Comparison of ENCODE assay signal across 14 cellular contexts in genomic region chr7:143042821-143043271, GRCh38. TPM values are rescaled to one million over a fixed set of nuclear protein-coding genes. Genes with fewer than 3 reads are reported as not detected.
DNase-seq lines count a peak whose midpoint lies in the region; ATAC-seq and TF ChIP-seq lines count a peak whose summit lies in the region.
"Had no signal": no experiment of that assay in that cellular context is flagged by ENCODE, and none has a peak within 500 bp of the region (broad histone marks: within the 10 kb centered on the region; RNA-seq: fewer than 3 reads in every experiment).

No MANE protein-coding gene starts in this region.

- peaks cover 2% of the 10 kb centered on the region for H3K9me3 Mint-ChIP-seq in nephron progenitor cell
- no peaks in the 10 kb centered on the region for H3K9me3 Mint-ChIP-seq in activated CD4-positive, alpha-beta memory T cell treated with anti-CD3 and anti-CD28 coated beads, Interleukin-2, amount 10 ng/mL, durations not matched to agents 7 days and 5 days
- H3K9me3 Mint-ChIP-seq in activated T-cell treated with anti-CD3 and anti-CD28 coated beads, Interleukin-2, amount 50 U/mL, for 4 hours, result no peaks in the 10 kb centered on the region
- H3K9me3 Mint-ChIP-seq: activated CD4-positive, alpha-beta T cell treated with anti-CD3 and anti-CD28 coated beads, Interleukin-2, amount 10 ng/mL, durations not matched to agents 24 days and 14 days; activated T-cell treated with anti-CD3 and anti-CD28 coated beads, Interleukin-2, amount 50 U/mL, for 72 hours had no signal

- H3K4me3 Mint-ChIP-seq in nephron progenitor cell, result peak overlapping the region; percentile 18
- no peak overlapping the region for H3K4me3 Mint-ChIP-seq in activated CD4-positive, alpha-beta memory T cell treated with anti-CD3 and anti-CD28 coated beads, Interleukin-2, amount 10 ng/mL, durations not matched to agents 7 days and 5 days
- no peak overlapping the region for H3K4me3 Mint-ChIP-seq in activated T-cell treated with anti-CD3 and anti-CD28 coated beads, Interleukin-2, amount 50 U/mL, for 4 hours
- H3K4me3 Mint-ChIP-seq: activated CD4-positive, alpha-beta T cell treated with anti-CD3 and anti-CD28 coated beads, Interleukin-2, amount 10 ng/mL, durations not matched to agents 24 days and 14 days; activated T-cell treated with anti-CD3 and anti-CD28 coated beads, Interleukin-2, amount 50 U/mL, for 72 hours had no signal

- no peak for ATAC-seq in activated T-cell treated with anti-CD3 and anti-CD28 coated beads, Interleukin-2, amount 50 U/mL, for 4 hours
- ATAC-seq in GM18907 (IDR thresholded peaks at IDR 0.05; ENCODE audit: unreplicated experiment), result no peak
- ATAC-seq: activated T-cell treated with anti-CD3 and anti-CD28 coated beads, Interleukin-2, amount 50 U/mL, for 72 hours; psoas muscle had no signal

- H3K4me2 ChIP-seq in BLaER1, result peak overlapping the region; percentile 11; the same call in 1 of the 2 replicates

- H3K27ac ChIP-seq in BLaER1 (no peak overlapping the region), HEK293 (ENCODE audit: extremely low read depth, low read depth, low read length) (no peak overlapping the region), brain microvascular endothelial cell (peak overlapping the region; percentile 11)
- H3K27ac ChIP-seq: psoas muscle had no signal

- H3K27me3 ChIP-seq in BLaER1, result no peaks in the 10 kb centered on the region
- H3K27me3 ChIP-seq in brain microvascular endothelial cell (replicated peaks), result no peaks in the 10 kb centered on the region

- H3K4me3 ChIP-seq in BLaER1 (no peak overlapping the region), HEK293 (ENCODE audit: low read depth, low read length) (no peak overlapping the region), brain microvascular endothelial cell (ENCODE audit: low read depth, low read length) (no peak overlapping the region)
- H3K4me3 ChIP-seq: psoas muscle had no signal

- H3K4me1 Mint-ChIP-seq in nephron progenitor cell, result peaks cover 55% of the 10 kb centered on the region
- no peaks in the 10 kb centered on the region for H3K4me1 Mint-ChIP-seq in activated CD4-positive, alpha-beta memory T cell treated with anti-CD3 and anti-CD28 coated beads, Interleukin-2, amount 10 ng/mL, durations not matched to agents 7 days and 5 days
- H3K4me1 Mint-ChIP-seq in activated T-cell treated with anti-CD3 and anti-CD28 coated beads, Interleukin-2, amount 50 U/mL, for 4 hours (ENCODE audit: low read depth), result no peaks in the 10 kb centered on the region
- H3K4me1 Mint-ChIP-seq: activated CD4-positive, alpha-beta T cell treated with anti-CD3 and anti-CD28 coated beads, Interleukin-2, amount 10 ng/mL, durations not matched to agents 24 days and 14 days had no signal

- no peaks in the 10 kb centered on the region for H3K36me3 ChIP-seq in BLaER1
- H3K36me3 ChIP-seq in HEK293 (ENCODE audit: control insufficient read depth in 2 of 2, insufficient read depth in 1 of 2, low read length in 2 of 2), result no peaks in the 10 kb centered on the region
- H3K36me3 ChIP-seq in brain microvascular endothelial cell (replicated peaks), result no peaks in the 10 kb centered on the region

- TF ChIP-seq CTCF in HEK293 (tag by site-specific recombination; IDR thresholded peaks at IDR 0.05) (no peak), brain microvascular endothelial cell (IDR thresholded peaks at IDR 0.05; ENCODE audit: low read depth, low read length, missing control alignments) (no peak), nephron progenitor cell (IDR thresholded peaks at IDR 0.05) (no peak)

- H3K4me1 ChIP-seq in BLaER1 (peaks cover 36% of the 10 kb centered on the region), HEK293 (ENCODE audit: control insufficient read depth, insufficient read depth, low read length) (no peaks in the 10 kb centered on the region)
- H3K4me1 ChIP-seq: psoas muscle had no signal

- POLR2A ChIA-PET in HEK293 (lab: Yijun Ruan, JAX), result no interaction called here
- POLR2A ChIA-PET in activated CD4-positive, alpha-beta memory T cell treated with anti-CD3 and anti-CD28 coated beads, Interleukin-2, amount 10 ng/mL, durations not matched to agents 7 days and 5 days (lab: Charles Lee), result interaction anchor here (1.0 kb wide), 1 partner anchor 32 kb away, joined by 3 read pairs; no protein-coding TSS in a partner anchor

- H3K27ac Mint-ChIP-seq in nephron progenitor cell, result peak overlapping the region; percentile 93
- no peak overlapping the region for H3K27ac Mint-ChIP-seq in activated CD4-positive, alpha-beta memory T cell treated with anti-CD3 and anti-CD28 coated beads, Interleukin-2, amount 10 ng/mL, durations not matched to agents 7 days and 5 days
- H3K27ac Mint-ChIP-seq: activated CD4-positive, alpha-beta T cell treated with anti-CD3 and anti-CD28 coated beads, Interleukin-2, amount 10 ng/mL, durations not matched to agents 24 days and 14 days; activated T-cell treated with anti-CD3 and anti-CD28 coated beads, Interleukin-2, amount 50 U/mL, for 72 hours had no signal

- CTCF ChIA-PET in HEK293 (lab: Yijun Ruan, JAX), result interaction anchor here (0.6 kb wide), 1 partner anchor 145 kb away, joined by 3 read pairs; no protein-coding TSS in a partner anchor
- CTCF ChIA-PET in activated CD4-positive, alpha-beta memory T cell treated with anti-CD3 and anti-CD28 coated beads, Interleukin-2, amount 10 ng/mL, durations not matched to agents 7 days and 5 days (lab: Charles Lee), result no interaction called here

- H3K36me3 Mint-ChIP-seq in nephron progenitor cell (ENCODE audit: low read depth), result no peaks in the 10 kb centered on the region
- no peaks in the 10 kb centered on the region for H3K36me3 Mint-ChIP-seq in activated CD4-positive, alpha-beta memory T cell treated with anti-CD3 and anti-CD28 coated beads, Interleukin-2, amount 10 ng/mL, durations not matched to agents 7 days and 5 days (ENCODE audit: low read depth)
- no peaks in the 10 kb centered on the region for H3K36me3 Mint-ChIP-seq in activated T-cell treated with anti-CD3 and anti-CD28 coated beads, Interleukin-2, amount 50 U/mL, for 4 hours (ENCODE audit: insufficient read depth)

- H3K9me3 ChIP-seq in BLaER1 (no peaks in the 10 kb centered on the region), HEK293 (ENCODE audit: control insufficient read depth, insufficient read depth, low read depth, low read length) (no peaks in the 10 kb centered on the region)
- H3K9me3 ChIP-seq: psoas muscle had no signal

- DNase-seq in brain microvascular endothelial cell, result no peak
- no peak for DNase-seq in nephron progenitor cell
- no peak for DNase-seq in activated CD4-positive, alpha-beta memory T cell treated with anti-CD3 and anti-CD28 coated beads, Interleukin-2, amount 10 ng/mL, durations not matched to agents 7 days and 5 days
- DNase-seq in activated CD8-positive, alpha-beta memory T cell treated with anti-CD3 and anti-CD28 coated beads, Interleukin-2, amount 50 U/mL, for 4 hours, result no peak
- DNase-seq in activated T-cell treated with anti-CD3 and anti-CD28 coated beads, Interleukin-2, amount 50 U/mL, for 4 hours, result no peak
- DNase-seq: activated CD4-positive, alpha-beta T cell treated with anti-CD3 and anti-CD28 coated beads, Interleukin-2, amount 10 ng/mL, durations not matched to agents 24 days and 14 days; activated T-cell treated with anti-CD3 and anti-CD28 coated beads, Interleukin-2, amount 50 U/mL, for 72 hours; NCI-H1417 treated with DMSO at 0.1 percent for 48 hours; NCI-H226; psoas muscle; SHP77 treated with DMSO at 0.1 percent for 48 hours had no signal

- in situ Hi-C loops in brain microvascular endothelial cell (cut with HindIII; ENCODE audit: low pct_ligation_motif_present, low sequenced_read_pairs), result no loop called here

- no peaks in the 10 kb centered on the region for H4K20me1 ChIP-seq in BLaER1

- no peak overlapping the region for H3K9ac ChIP-seq in BLaER1

- H3K27me3 Mint-ChIP-seq in nephron progenitor cell (ENCODE audit: low read depth, poor library complexity), result peaks cover 7% of the 10 kb centered on the region
- H3K27me3 Mint-ChIP-seq in activated CD4-positive, alpha-beta memory T cell treated with anti-CD3 and anti-CD28 coated beads, Interleukin-2, amount 10 ng/mL, durations not matched to agents 7 days and 5 days, result peaks cover 12% of the 10 kb centered on the region
- H3K27me3 Mint-ChIP-seq in activated T-cell treated with anti-CD3 and anti-CD28 coated beads, Interleukin-2, amount 50 U/mL, for 4 hours (ENCODE audit: low read depth), result peaks cover 6% of the 10 kb centered on the region

TF ChIP-seq in HEK293, 187 proteins besides CTCF, POLR2A, EP300 and RAD21:
- peak; percentile 71; the same call in 1 of the 2 replicates for TF ChIP-seq TRIM28 (IDR thresholded peaks at IDR 0.05; ENCODE audit: borderline replicate concordance, low read length)
- peak; percentile 87 for TF ChIP-seq TCF7L2 (IDR thresholded peaks at IDR 0.05; ENCODE audit: borderline replicate concordance, low read depth, low read length)
- no peak for TF ChIP-seq IKZF3 (tag by site-specific recombination; IDR thresholded peaks at IDR 0.05)

RNA-seq across cellular contexts. Expression of gene OR6V1, which starts 9.3 kb away (rescaled TPM):
- not detected for total RNA-seq in activated CD4-positive, alpha-beta memory T cell treated with anti-CD3 and anti-CD28 coated beads, Interleukin-2, amount 10 ng/mL, durations not matched to agents 7 days and 5 days
- not detected for total RNA-seq in activated T-cell treated with anti-CD3 and anti-CD28 coated beads, Interleukin-2, amount 50 U/mL, for 4 hours
- total RNA-seq: activated CD4-positive, alpha-beta T cell treated with anti-CD3 and anti-CD28 coated beads, Interleukin-2, amount 10 ng/mL, durations not matched to agents 24 days and 14 days; activated T-cell treated with anti-CD3 and anti-CD28 coated beads, Interleukin-2, amount 50 U/mL, for 72 hours; psoas muscle had no signal

RNA-seq across cellular contexts. Expression of gene OR9A2, which starts 15.9 kb away (rescaled TPM):
- not detected for total RNA-seq in activated CD4-positive, alpha-beta memory T cell treated with anti-CD3 and anti-CD28 coated beads, Interleukin-2, amount 10 ng/mL, durations not matched to agents 7 days and 5 days
- total RNA-seq in activated T-cell treated with anti-CD3 and anti-CD28 coated beads, Interleukin-2, amount 50 U/mL, for 4 hours, result not detected
- total RNA-seq: activated CD4-positive, alpha-beta T cell treated with anti-CD3 and anti-CD28 coated beads, Interleukin-2, amount 10 ng/mL, durations not matched to agents 24 days and 14 days; psoas muscle had no signal
